ENCODE assay signal across 8 cellular contexts in genomic region chr11:100932474-100933100, GRCh38.
A peak's percentile ranks its signal among the peaks of the same experiment; 100 is the strongest.
DNase-seq lines count a peak whose midpoint lies in the region; ATAC-seq and TF ChIP-seq lines count a peak whose summit lies in the region.

No MANE protein-coding gene starts in this region.

- peak; percentile 37 for TF ChIP-seq CTCF in GM06990 (IDR thresholded peaks at IDR 0.05; ENCODE audit: insufficient read depth, low read length, poor library complexity, severe bottlenecking)
- peak; percentile 26 for TF ChIP-seq CTCF in HFF-Myc (IDR thresholded peaks at IDR 0.05; ENCODE audit: low read depth, low read length, missing control alignments)
- peak; percentile 67 for TF ChIP-seq CTCF in endodermal cell (conservative IDR thresholded peaks at IDR 0.05)
- peak; percentile 50 for TF ChIP-seq CTCF in progenitor cell of endocrine pancreas (IDR thresholded peaks at IDR 0.05; ENCODE audit: unreplicated experiment)
- TF ChIP-seq CTCF in mesothelial cell of epicardium (IDR thresholded peaks at IDR 0.05; ENCODE audit: unreplicated experiment): no peak

- H3K27me3 ChIP-seq in GM06990 (replicated peaks; ENCODE audit: control insufficient read depth, insufficient read depth, low read length): no peaks in the 10 kb centered on the region
- no peaks in the 10 kb centered on the region for H3K27me3 ChIP-seq in endodermal cell (ENCODE audit: control insufficient read depth, insufficient read depth, low read length, poor library complexity, severe bottlenecking)

- H3K4me1 Mint-ChIP-seq in endodermal cell (peaks cover 5% of the 10 kb centered on the region), progenitor cell of endocrine pancreas (ENCODE audit: low read depth) (peaks cover 2% of the 10 kb centered on the region), mesothelial cell of epicardium (peaks cover 13% of the 10 kb centered on the region)

- WGBS in endodermal cell (ENCODE audit: insufficient coverage in 1 of 2, insufficient read length in 1 of 2), 2 experiments: 71% methylated on average over 2 of the region's 3 CpGs; no CpG with 5 or more reads in 1 of the 2 experiments

- no peaks in the 10 kb centered on the region for H3K4me1 ChIP-seq in endodermal cell (ENCODE audit: control insufficient read depth, insufficient read depth, low read length)

- H3K27me3 Mint-ChIP-seq in endodermal cell (ENCODE audit: insufficient read depth): no peaks in the 10 kb centered on the region
- H3K27me3 Mint-ChIP-seq in progenitor cell of endocrine pancreas: no peaks in the 10 kb centered on the region
- no peaks in the 10 kb centered on the region for H3K27me3 Mint-ChIP-seq in mesothelial cell of epicardium (ENCODE audit: low read depth)

- no peaks in the 10 kb centered on the region for H3K36me3 ChIP-seq in GM06990 (ENCODE audit: control insufficient read depth, insufficient read depth, low read length)
- H3K36me3 ChIP-seq in endodermal cell (ENCODE audit: control insufficient read depth, insufficient read depth, low read length): peaks cover 36% of the 10 kb centered on the region

- H3K9me3 ChIP-seq in endodermal cell (ENCODE audit: control insufficient read depth, low read length): no peaks in the 10 kb centered on the region

- H3K27ac ChIP-seq in endodermal cell (ENCODE audit: low read depth, low read length): no peak overlapping the region

- no peak overlapping the region for H3K4me3 ChIP-seq in GM06990 (replicated peaks; ENCODE audit: low read depth, low read length)
- H3K4me3 ChIP-seq in HFF-Myc (replicated peaks; ENCODE audit: low read depth, low read length): no peak overlapping the region
- H3K4me3 ChIP-seq in endodermal cell (ENCODE audit: low read length): no peak overlapping the region

- ATAC-seq in HG03139 (IDR thresholded peaks at IDR 0.05; ENCODE audit: unreplicated experiment): no peak

- H3K36me3 Mint-ChIP-seq in endodermal cell (ENCODE audit: low read depth): peaks cover 18% of the 10 kb centered on the region
- peaks cover 2% of the 10 kb centered on the region for H3K36me3 Mint-ChIP-seq in progenitor cell of endocrine pancreas (ENCODE audit: insufficient read depth)
- H3K36me3 Mint-ChIP-seq in mesothelial cell of epicardium: peaks cover 2% of the 10 kb centered on the region

- no peak overlapping the region for H3K4me3 Mint-ChIP-seq in endodermal cell
- H3K4me3 Mint-ChIP-seq in progenitor cell of endocrine pancreas (ENCODE audit: low read depth): no peak overlapping the region
- H3K4me3 Mint-ChIP-seq in mesothelial cell of epicardium: no peak overlapping the region

- no peak for DNase-seq in GM06990 (ENCODE audit: extremely low read depth, insufficient read length)
- DNase-seq in HFF-Myc (ENCODE audit: extremely low read depth, low read depth): peak; percentile 27
- DNase-seq in NOMO-1 (lab: John Stamatoyannopoulos, UW; ENCODE audit: unreplicated experiment in 2 of 2): peak; percentile 26 to 56
- DNase-seq in endodermal cell: no peak
- no peak for DNase-seq in progenitor cell of endocrine pancreas (ENCODE audit: low spot score, unreplicated experiment)
- DNase-seq in activated CD4-positive, CD25-positive, alpha-beta regulatory T cell treated with anti-CD3 and anti-CD28 coated beads, Interleukin-2, amount 50 U/mL, for 72 hours: no peak
- DNase-seq in mesothelial cell of epicardium (ENCODE audit: low spot score in 2 of 2, unreplicated experiment in 2 of 2): no peak

- H3K27ac Mint-ChIP-seq in endodermal cell: no peak overlapping the region
- H3K27ac Mint-ChIP-seq in progenitor cell of endocrine pancreas: no peak overlapping the region
- H3K27ac Mint-ChIP-seq in mesothelial cell of epicardium: no peak overlapping the region

- no peaks in the 10 kb centered on the region for H3K9me3 Mint-ChIP-seq in endodermal cell
- no peaks in the 10 kb centered on the region for H3K9me3 Mint-ChIP-seq in progenitor cell of endocrine pancreas (ENCODE audit: low read depth)
- no peaks in the 10 kb centered on the region for H3K9me3 Mint-ChIP-seq in mesothelial cell of epicardium

- no peak overlapping the region for H3K9ac ChIP-seq in endodermal cell (ENCODE audit: extremely low read depth, low read length, poor library complexity, severe bottlenecking)

Comparison
In these comparisons a context has a peak if more than half of its experiments do, and no peak if none do; other contexts are left out.
1. DNase-seq: peak in HFF-Myc (single experiment) and NOMO-1 (2 of 2); none in GM06990 (single experiment), endodermal cell (single experiment), progenitor cell of endocrine pancreas (single experiment), activated CD4-positive, CD25-positive, alpha-beta regulatory T cell treated with anti-CD3 and anti-CD28 coated beads, Interleukin-2, amount 50 U/mL, for 72 hours (single experiment) and mesothelial cell of epicardium (0 of 2).